ENCODE assay signal across 8 cellular contexts in genomic region chr16:15093940-15094827, GRCh38. TPM values are rescaled to one million over a fixed set of nuclear protein-coding genes. Genes with fewer than 3 reads are reported as not detected.
DNase-seq lines count a peak whose midpoint lies in the region; ATAC-seq and TF ChIP-seq lines count a peak whose summit lies in the region.
"Not testable (repeated sequence)": the region's sequence is repeated elsewhere in the genome, so short reads cannot be mapped to it uniquely, and the experiment has no call there.

Gene RRN3, minus strand, starts transcription at chr16:15094272. Its CDS starts 39 bp downstream, at chr16:15094233.

- ATAC-seq in HG02852 (IDR thresholded peaks at IDR 0.05; ENCODE audit: unreplicated experiment) (peak; percentile 99), T-cell (replicated peaks in 1 of 4) (peak; percentile 99 to 100 (median 100)), heart left ventricle (peak; percentile 100)

- DNase-seq in GM13976 (ENCODE audit: low spot score): peak; percentile 86
- peak; percentile 43 for DNase-seq in NCI-H1436 treated with DMSO at 0.1 percent for 48 hours (lab: John Stamatoyannopoulos, UW)
- DNase-seq in T-cell: peak; percentile 60 to 90 (median 79)
- DNase-seq in heart left ventricle: peak; percentile 92 to 97 (median 95)
- DNase-seq in posterior cingulate gyrus: peak; percentile 90 to 99 (median 93)
- peak; percentile 93 for DNase-seq in type B pancreatic cell (ENCODE audit: extremely low spot score, unreplicated experiment)

- H3K4me3 ChIP-seq in heart left ventricle: peak within 1 kb of the TSS; percentile 43 to 97 (median 68)

- intact Hi-C loops in heart left ventricle (cut with DNase I); posterior cingulate gyrus (cut with DNase I): not testable (repeated sequence)

- H3K27me3 ChIP-seq in heart left ventricle: not testable (repeated sequence)

- in situ Hi-C loops in GM13976 (cut with MboI; ENCODE audit: low sequenced_read_pairs, unreplicated experiment): not testable (repeated sequence)

- CTCF ChIA-PET in T-cell (lab: Charles Lee): interaction anchor here in 1 of 2 donors (0.6 to 2.2 kb wide), 3 partner anchors 21 to 74 kb away, joined by 3 to 6 read pairs (median 3); partner anchors contain the start of gene NTAN1

- H3K27me3 Mint-ChIP-seq in T-cell, type B pancreatic cell: not testable (repeated sequence)

- not testable (repeated sequence) for H3K9me3 Mint-ChIP-seq in T-cell, type B pancreatic cell

- H3K4me1 ChIP-seq in heart left ventricle: peaks cover 0 to 20% (median 14%) of the 10 kb centered on the region in 12 donors

- H3K36me3 ChIP-seq in heart left ventricle: peaks cover 0 to 33% (median 22%) of the 10 kb centered on the region in 9 donors

- H3K36me3 Mint-ChIP-seq in T-cell, type B pancreatic cell: not testable (repeated sequence)

- TF ChIP-seq POLR2A in heart left ventricle (IDR thresholded peaks at IDR 0.05): peak in 1 of 2 donors; percentile 69

- H3K27ac Mint-ChIP-seq in T-cell (peak within 1 kb of the TSS; percentile 94 to 97), type B pancreatic cell (peak within 1 kb of the TSS; percentile 99)

- POLR2A ChIA-PET in T-cell (lab: Charles Lee): not testable (repeated sequence)

- 2 to 3% (median 3%) methylated on average over 52 to 56 of the region's 56 CpGs for WGBS in adipose tissue, 3 donors
- WGBS in heart left ventricle, 4 donors: 2 to 4% (median 3%) methylated on average over 31 to 56 of the region's 56 CpGs

- H3K4me3 Mint-ChIP-seq in T-cell (peak within 1 kb of the TSS; percentile 97 to 99 (median 97)), type B pancreatic cell (peak within 1 kb of the TSS; percentile 99)

- not testable (repeated sequence) for TF ChIP-seq CTCF in GM13976 (IDR thresholded peaks at IDR 0.05; ENCODE audit: borderline replicate concordance, control extremely low read depth, extremely low read depth, insufficient read depth, missing control alignments); type B pancreatic cell (conservative IDR thresholded peaks at IDR 0.05)
- peak in 2 of 12 donors; percentile 4 to 13 for TF ChIP-seq CTCF in heart left ventricle (IDR thresholded peaks at IDR 0.05)

- H3K27ac ChIP-seq in adipose tissue (ENCODE audit: low read depth, low read length) (peak within 1 kb of the TSS; percentile 93), heart left ventricle (peak within 1 kb of the TSS; percentile 75 to 89 (median 85))

- H3K4me1 Mint-ChIP-seq in T-cell (peaks cover 33 to 35% (median 34%) of the 10 kb centered on the region in 3 donors), type B pancreatic cell (ENCODE audit: unreplicated experiment) (peaks cover 11% of the 10 kb centered on the region)

- not testable (repeated sequence) for H3K9me3 ChIP-seq in heart left ventricle

RNA-seq across cellular contexts. Expression of gene RRN3, which starts in this region (rescaled TPM):
- total RNA-seq in T-cell (10 to 100 TPM; 26.5 to 38.0 (median 37.3) TPM), heart left ventricle (10 to 100 TPM; 16.4 to 28.5 (median 19.2) TPM), type B pancreatic cell (ENCODE audit: low replicate concordance) (29.9 and 35.7 TPM in 2 replicates)
- polyA plus RNA-seq in adipose tissue (10 to 100 TPM; 10.1 to 25.3 (median 17.4) TPM), heart left ventricle (10 to 100 TPM in 1 of 2 donors, 1 to 10 TPM in 1; 7.9 to 17.6 TPM)

Comparison
In these comparisons a context has a peak if more than half of its experiments do, and no peak if none do; other contexts are left out.
1. Peak in every context shown above with its lines: DNase-seq, ATAC-seq, H3K4me3 ChIP-seq and H3K27ac ChIP-seq.
2. DNase-seq: peak in every context shown above with its lines; median percentile 95 in heart left ventricle; 93 in posterior cingulate gyrus; 93 in type B pancreatic cell; 86 in GM13976; 79 in T-cell; 43 in NCI-H1436 treated with DMSO at 0.1 percent for 48 hours.